In genomic region chr19:53037101-53038097, GRCh38 we compare ENCODE assay signal across 9 cellular contexts. TPM values are rescaled to one million over a fixed set of nuclear protein-coding genes. Genes with fewer than 3 reads are reported as not detected.
DNase-seq lines count a peak whose midpoint lies in the region; ATAC-seq and TF ChIP-seq lines count a peak whose summit lies in the region.
"Had no signal": no experiment of that assay in that cellular context is flagged by ENCODE, and none has a peak within 500 bp of the region (broad histone marks: within the 10 kb centered on the region; RNA-seq: fewer than 3 reads in every experiment).

No MANE protein-coding gene starts in this region.

- peaks cover 2% of the 10 kb centered on the region for H3K4me1 Mint-ChIP-seq in activated CD4-positive, alpha-beta T cell treated with anti-CD3 and anti-CD28 coated beads, Interleukin-2, amount 10 ng/mL, durations not matched to agents 7 days and 5 days
- H3K4me1 Mint-ChIP-seq in brain, result peaks cover 5% of the 10 kb centered on the region

- H3K9me3 Mint-ChIP-seq in activated CD4-positive, alpha-beta T cell treated with anti-CD3 and anti-CD28 coated beads, Interleukin-2, amount 10 ng/mL, durations not matched to agents 7 days and 5 days, result peaks cover 35% of the 10 kb centered on the region
- peaks cover 8 to 37% (median 21%) of the 10 kb centered on the region in 5 experiments for H3K9me3 Mint-ChIP-seq in brain

- H3K9ac ChIP-seq in subcutaneous abdominal adipose tissue (ENCODE audit: low read length in 5 of 5), result no peak overlapping the region

- no peak for ATAC-seq in GM18502 (IDR thresholded peaks at IDR 0.05; ENCODE audit: poor library complexity, unreplicated experiment)
- no peak for ATAC-seq in GM18909 (IDR thresholded peaks at IDR 0.05; ENCODE audit: poor library complexity, unreplicated experiment)
- ATAC-seq in HG03565 (IDR thresholded peaks at IDR 0.05; ENCODE audit: unreplicated experiment), result no peak

- peak overlapping the region; percentile 42 to 62 (median 55) for H3K4me3 ChIP-seq in subcutaneous abdominal adipose tissue (ENCODE audit: low read depth in 1 of 5, low read length in 5 of 5)

- POLR2A ChIA-PET in activated CD4-positive, alpha-beta T cell treated with anti-CD3 and anti-CD28 coated beads, Interleukin-2, amount 10 ng/mL, durations not matched to agents 7 days and 5 days (lab: Charles Lee), result no interaction called here

- peaks cover 12% of the 10 kb centered on the region for H3K36me3 Mint-ChIP-seq in activated CD4-positive, alpha-beta T cell treated with anti-CD3 and anti-CD28 coated beads, Interleukin-2, amount 10 ng/mL, durations not matched to agents 7 days and 5 days (ENCODE audit: low read depth)
- peaks cover 4% of the 10 kb centered on the region for H3K36me3 Mint-ChIP-seq in brain

- peaks cover 6 to 33% (median 19%) of the 10 kb centered on the region in 5 donors for H3K9me3 ChIP-seq in subcutaneous abdominal adipose tissue (ENCODE audit: control insufficient read depth in 5 of 5, low read length in 5 of 5)

- peak overlapping the region; percentile 41 for H3K4me3 Mint-ChIP-seq in activated CD4-positive, alpha-beta T cell treated with anti-CD3 and anti-CD28 coated beads, Interleukin-2, amount 10 ng/mL, durations not matched to agents 7 days and 5 days
- peak overlapping the region; percentile 76 to 87 (median 81) for H3K4me3 Mint-ChIP-seq in brain

- H3K4me1 ChIP-seq in subcutaneous abdominal adipose tissue (ENCODE audit: control insufficient read depth in 5 of 5, insufficient read depth in 5 of 5, low read length in 5 of 5), result peaks cover 0 to 5% (median 3%) of the 10 kb centered on the region in 5 donors

- H3K27me3 Mint-ChIP-seq in activated CD4-positive, alpha-beta T cell treated with anti-CD3 and anti-CD28 coated beads, Interleukin-2, amount 10 ng/mL, durations not matched to agents 7 days and 5 days, result no peaks in the 10 kb centered on the region
- H3K27me3 Mint-ChIP-seq in brain, result peaks cover 26% of the 10 kb centered on the region

- no peak for TF ChIP-seq CTCF in brain (conservative IDR thresholded peaks at IDR 0.05)

- peak overlapping the region; percentile 22 for H3K27ac Mint-ChIP-seq in activated CD4-positive, alpha-beta T cell treated with anti-CD3 and anti-CD28 coated beads, Interleukin-2, amount 10 ng/mL, durations not matched to agents 7 days and 5 days
- peak overlapping the region in 4 of 5 experiments; percentile 21 to 75 (median 64) for H3K27ac Mint-ChIP-seq in brain

- H3K27me3 ChIP-seq in subcutaneous abdominal adipose tissue (ENCODE audit: control insufficient read depth in 5 of 5, insufficient read depth in 4 of 5, low read length in 5 of 5), result peaks cover 0 to 7% (median 4%) of the 10 kb centered on the region in 5 donors

- DNase-seq in activated CD4-positive, alpha-beta T cell treated with anti-CD3 and anti-CD28 coated beads, Interleukin-2, amount 10 ng/mL, durations not matched to agents 7 days and 5 days, result peak; percentile 21
- DNase-seq in activated CD4-positive, alpha-beta T cell treated with anti-CD3 and anti-CD28 coated beads, Interleukin-2, amount 50 U/mL, for 1 hour, result no peak
- DNase-seq in inferior parietal cortex (ENCODE audit: extremely low spot score), result peak; percentile 27

- no peak overlapping the region for H3K27ac ChIP-seq in subcutaneous abdominal adipose tissue (ENCODE audit: low read depth, low read length)

- CTCF ChIA-PET in activated CD4-positive, alpha-beta T cell treated with anti-CD3 and anti-CD28 coated beads, Interleukin-2, amount 10 ng/mL, durations not matched to agents 7 days and 5 days (lab: Charles Lee), result no interaction called here

- H3K36me3 ChIP-seq in subcutaneous abdominal adipose tissue (ENCODE audit: control insufficient read depth in 5 of 5, insufficient read depth in 5 of 5, low read length in 5 of 5), result no peaks in the 10 kb centered on the region

RNA-seq across cellular contexts. Expression of gene ERVV-2, which starts 7.1 kb away (rescaled TPM):
- not detected for total RNA-seq in activated CD4-positive, alpha-beta T cell treated with anti-CD3 and anti-CD28 coated beads, Interleukin-2, amount 10 ng/mL, durations not matched to agents 7 days and 5 days
- not detected for polyA plus RNA-seq in brain (ENCODE audit: insufficient read depth, low read depth, low replicate concordance)
- total RNA-seq: M059J had no signal

RNA-seq across cellular contexts. Expression of gene ERVV-1, which starts 23.7 kb away (rescaled TPM):
- not detected for total RNA-seq in activated CD4-positive, alpha-beta T cell treated with anti-CD3 and anti-CD28 coated beads, Interleukin-2, amount 10 ng/mL, durations not matched to agents 7 days and 5 days
- not detected for polyA plus RNA-seq in brain (ENCODE audit: insufficient read depth, low read depth, low replicate concordance)
- total RNA-seq: M059J had no signal
